Comparison of ENCODE assay signal across 31 cellular contexts in genomic region chr11:132976115-132976514, GRCh38.
"Had no signal": no experiment of that assay in that cellular context is flagged by ENCODE, and none has a peak within 500 bp of the region (broad histone marks: within the 10 kb centered on the region; RNA-seq: fewer than 3 reads in every experiment).

No MANE protein-coding gene starts in this region.

- H3K4me3 ChIP-seq: adrenal gland, ascending aorta, body of pancreas, breast epithelium, cardiac muscle cell had no signal

- H3K27ac ChIP-seq: adrenal gland, ascending aorta, body of pancreas, brain microvascular endothelial cell, breast epithelium, cardiac muscle cell had no signal

- ATAC-seq: activated naive CD4-positive, alpha-beta T cell treated with anti-CD3 and anti-CD28 coated beads, Interleukin-2, amount 50 U/mL, for 72 hours; activated naive CD8-positive, alpha-beta T cell treated with anti-CD3 and anti-CD28 coated beads, Interleukin-2, amount 50 U/mL, for 24 hours; activated T-cell treated with anti-CD3 and anti-CD28 coated beads, Interleukin-2, amount 50 U/mL, for 4 hours; activated T-cell treated with anti-CD3 and anti-CD28 coated beads, Interleukin-2, amount 50 U/mL, for 72 hours; activated T-helper 17 cell treated with anti-CD3 and anti-CD28 coated beads, Interleukin-2, amount 50 U/mL, for 72 hours; body of pancreas had no signal

- H3K9me3 ChIP-seq: adrenal gland, ascending aorta, body of pancreas, breast epithelium had no signal

- H3K27me3 ChIP-seq: adrenal gland, ascending aorta, body of pancreas, brain microvascular endothelial cell, cardiac muscle cell had no signal

- H3K36me3 ChIP-seq: adrenal gland, ascending aorta, brain microvascular endothelial cell, breast epithelium, cardiac muscle cell had no signal

- DNase-seq: activated effector memory CD4-positive, alpha-beta T cell treated with anti-CD3 and anti-CD28 coated beads, Interleukin-2, amount 50 U/mL, for 16 hours; activated effector memory CD4-positive, alpha-beta T cell treated with Interleukin-2 at 50 U/mL for 16 hours; activated gamma-delta T cell; activated gamma-delta T cell treated with Interleukin-2 at 50 U/mL for 16 hours; activated naive CD4-positive, alpha-beta T cell; activated naive CD4-positive, alpha-beta T cell treated with anti-CD3 and anti-CD28 coated beads for 36 hours; activated naive CD4-positive, alpha-beta T cell treated with anti-CD3 and anti-CD28 coated beads, Interleukin-2, amount 10 ng/mL, durations not matched to agents 7 days and 5 days; activated naive CD4-positive, alpha-beta T cell treated with anti-CD3 and anti-CD28 coated beads, Interleukin-2, amount 50 U/mL, for 16 hours; activated naive CD4-positive, alpha-beta T cell treated with Interleukin-2 at 50 U/mL for 16 hours; activated naive CD8-positive, alpha-beta T cell treated with anti-CD3 and anti-CD28 coated beads for 36 hours; activated naive CD8-positive, alpha-beta T cell treated with anti-CD3 and anti-CD28 coated beads, Interleukin-2, amount 10 ng/mL, durations not matched to agents 7 days and 5 days; activated naive CD8-positive, alpha-beta T cell treated with anti-CD3 and anti-CD28 coated beads, Interleukin-2, amount 50 U/mL, for 24 hours; activated T-cell treated with anti-CD3 and anti-CD28 coated beads, Interleukin-2, amount 50 U/mL, for 24 hours; activated T-cell treated with anti-CD3 and anti-CD28 coated beads, Interleukin-2, amount 50 U/mL, for 4 hours; activated T-cell treated with anti-CD3 and anti-CD28 coated beads, Interleukin-2, amount 50 U/mL, for 48 hours; activated T-cell treated with anti-CD3 and anti-CD28 coated beads, Interleukin-2, amount 50 U/mL, for 72 hours; adrenal gland; amniotic stem cell; amygdala; anterior cingulate cortex; aorta; body of pancreas; brain microvascular endothelial cell; caudate nucleus; central memory CD4-positive, alpha-beta T cell; cerebellar nuclear complex had no signal

- H3K4me1 ChIP-seq: adrenal gland, ascending aorta, body of pancreas, breast epithelium had no signal
